In the genomic region with DNA sequence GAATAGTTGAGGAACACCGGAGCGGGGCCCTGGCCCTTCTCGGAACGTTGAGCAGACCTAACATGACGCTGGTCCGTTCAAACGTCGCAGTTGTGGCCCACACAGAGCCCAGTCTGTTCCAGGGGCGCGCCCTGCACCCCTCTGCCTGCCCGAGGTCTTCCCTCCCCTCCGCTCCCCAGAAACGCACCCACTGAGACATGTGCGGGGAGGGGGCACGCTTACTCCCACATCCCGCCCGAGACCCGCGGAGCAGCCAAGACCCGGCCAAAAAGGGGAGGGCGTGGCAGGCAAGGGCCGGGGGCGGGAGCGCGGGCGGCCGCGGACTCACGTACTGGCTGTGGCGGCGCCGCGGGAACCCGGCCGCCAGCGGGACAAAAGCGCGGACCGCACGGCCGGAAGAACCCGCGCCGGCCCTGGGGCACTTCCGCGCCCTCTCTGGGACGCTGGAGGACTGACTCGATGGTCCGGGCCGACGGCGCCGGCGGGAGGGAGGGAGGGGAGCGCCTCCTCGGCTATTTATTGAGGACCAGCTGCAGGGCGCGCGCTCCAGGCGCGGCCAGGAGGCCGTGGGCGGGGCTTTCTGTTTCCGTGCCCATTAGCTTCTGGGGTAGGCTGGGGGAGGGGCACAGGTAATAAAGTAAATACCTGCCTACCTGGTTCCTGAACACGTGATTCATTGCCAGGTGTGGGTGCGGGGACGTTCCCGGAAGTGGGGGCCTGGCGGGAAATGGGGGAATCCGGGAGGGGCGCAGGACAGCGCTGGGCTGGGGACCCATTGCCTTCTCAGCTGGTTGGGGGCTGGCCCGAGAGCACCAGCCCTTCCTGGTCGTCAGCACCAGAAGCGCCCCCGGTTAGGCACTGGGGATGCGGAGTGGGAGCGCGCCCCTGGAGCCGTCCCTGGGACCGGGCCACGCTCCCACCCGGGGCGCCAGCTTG, we compare ENCODE assay signal across 8 cellular contexts. TPM values are rescaled to one million over a fixed set of nuclear protein-coding genes. Genes with fewer than 3 reads are reported as not detected.
A peak's percentile ranks its signal among the peaks of the same experiment; 100 is the strongest.
DNase-seq lines count a peak whose midpoint lies in the region; ATAC-seq and TF ChIP-seq lines count a peak whose summit lies in the region.

Gene ZFP62 (minus strand): TSS at position 390 of the 936 bp plus-strand sequence. CDS start 57 bp downstream, at position 333.

- H3K4me3 ChIP-seq in psoas muscle (peak within 1 kb of the TSS; percentile 77), urinary bladder (ENCODE audit: low read depth, low read length) (peak within 1 kb of the TSS; percentile 76)

- DNase-seq in NCI-H146 treated with DMSO at 0.1 percent for 48 hours (lab: John Stamatoyannopoulos, UW; ENCODE audit: unreplicated experiment) (peak; percentile 86), amniotic stem cell (lab: John Stamatoyannopoulos, UW) (peak; percentile 82), left ventricle myocardium superior (peak; percentile 94), psoas muscle (peak; percentile 94 to 95)

- TF ChIP-seq CTCF in psoas muscle (IDR thresholded peaks at IDR 0.05), result no peak

- H3K9me3 Mint-ChIP-seq in T-helper 1 cell treated with Interleukin-12 subunit alpha and Interleukin-12 subunit beta and Interleukin-4 antibody, amounts not matched to agents 30 μg/mL and 1 μg/mL, for 36 hours, result no peaks in the 10 kb centered on the region

- H3K27me3 Mint-ChIP-seq in T-helper 1 cell treated with Interleukin-12 subunit alpha and Interleukin-12 subunit beta and Interleukin-4 antibody, amounts not matched to agents 30 μg/mL and 1 μg/mL, for 36 hours (ENCODE audit: low read depth), result peaks cover 7% of the 10 kb centered on the region

- H3K9me3 ChIP-seq in psoas muscle, result no peaks in the 10 kb centered on the region

- peaks cover 16% of the 10 kb centered on the region for H3K36me3 Mint-ChIP-seq in T-helper 1 cell treated with Interleukin-12 subunit alpha and Interleukin-12 subunit beta and Interleukin-4 antibody, amounts not matched to agents 30 μg/mL and 1 μg/mL, for 36 hours (ENCODE audit: low read depth)

- H3K36me3 ChIP-seq in psoas muscle (ENCODE audit: insufficient read depth in 1 of 2, low read depth in 1 of 2) (peaks cover 0 to 15% of the 10 kb centered on the region in 2 donors), urinary bladder (ENCODE audit: insufficient read depth) (no peaks in the 10 kb centered on the region)

- peaks cover 0 to under 1% (median 0%) of the 10 kb centered on the region in 3 donors for H3K27me3 ChIP-seq in psoas muscle (ENCODE audit: insufficient read depth in 3 of 3, low read length in 2 of 3)

- intact Hi-C loops in left ventricle myocardium superior (cut with micrococcal nuclease), result loop anchor here (10.0 kb wide), 1 partner anchor 76 kb away; no protein-coding TSS in a partner anchor
- intact Hi-C loops in psoas muscle (cut with DNase I), result loop anchor here (5.0 to 10.0 kb wide), 4 partner anchors 44 to 294 kb away; partner anchors contain the start of gene MGAT1 (in 1 of the 2)

- H3K27ac ChIP-seq in psoas muscle, result peak within 1 kb of the TSS; percentile 83
- peak within 1 kb of the TSS; percentile 94 for H3K27ac ChIP-seq in urinary bladder (ENCODE audit: low read depth)

- H3K4me1 Mint-ChIP-seq in T-helper 1 cell treated with Interleukin-12 subunit alpha and Interleukin-12 subunit beta and Interleukin-4 antibody, amounts not matched to agents 30 μg/mL and 1 μg/mL, for 36 hours (ENCODE audit: low read depth), result peaks cover 15% of the 10 kb centered on the region

- H3K4me3 Mint-ChIP-seq in T-helper 1 cell treated with Interleukin-12 subunit alpha and Interleukin-12 subunit beta and Interleukin-4 antibody, amounts not matched to agents 30 μg/mL and 1 μg/mL, for 36 hours, result peak within 1 kb of the TSS; percentile 96

- ATAC-seq in GM18498 (IDR thresholded peaks at IDR 0.05; ENCODE audit: unreplicated experiment), result peak; percentile 89
- ATAC-seq in HG02884 (IDR thresholded peaks at IDR 0.05; ENCODE audit: unreplicated experiment), result peak; percentile 82
- peak; percentile 98 for ATAC-seq in left ventricle myocardium superior
- ATAC-seq in psoas muscle, result peak; percentile 98 to 99 (median 98)

- H3K4me1 ChIP-seq in psoas muscle, result peaks cover 12% of the 10 kb centered on the region
- no peaks in the 10 kb centered on the region for H3K4me1 ChIP-seq in urinary bladder (ENCODE audit: insufficient read depth)

- peak within 1 kb of the TSS; percentile 96 for H3K27ac Mint-ChIP-seq in T-helper 1 cell treated with Interleukin-12 subunit alpha and Interleukin-12 subunit beta and Interleukin-4 antibody, amounts not matched to agents 30 μg/mL and 1 μg/mL, for 36 hours

- WGBS in psoas muscle, 3 donors, result 1% methylated on average over 60 to 84 of the region's 84 CpGs
- WGBS in urinary bladder, result under 1% methylated on average over 84 of the region's 84 CpGs

RNA-seq across cellular contexts. Expression of gene ZFP62, which starts in this region (rescaled TPM):
- total RNA-seq in left ventricle myocardium superior, result 15.2 TPM
- total RNA-seq in psoas muscle, result 10 to 100 TPM; 11.0 to 14.6 (median 12.8) TPM
- 10 to 100 TPM in 1 of 3 donors, 1 to 10 TPM in 2; 6.0 to 25.6 (median 8.6) TPM for polyA plus RNA-seq in psoas muscle
- 32.6 TPM for total RNA-seq in urinary bladder
- polyA plus RNA-seq in urinary bladder, result 17.4 TPM

Comparison
In these comparisons a context has a peak if more than half of its experiments do, and no peak if none do; other contexts are left out.
1. Peak in every context shown above with its lines: DNase-seq, ATAC-seq, H3K4me3 ChIP-seq and H3K27ac ChIP-seq.